ENCODE assay signal across 1 cellular context in the genomic region with DNA sequence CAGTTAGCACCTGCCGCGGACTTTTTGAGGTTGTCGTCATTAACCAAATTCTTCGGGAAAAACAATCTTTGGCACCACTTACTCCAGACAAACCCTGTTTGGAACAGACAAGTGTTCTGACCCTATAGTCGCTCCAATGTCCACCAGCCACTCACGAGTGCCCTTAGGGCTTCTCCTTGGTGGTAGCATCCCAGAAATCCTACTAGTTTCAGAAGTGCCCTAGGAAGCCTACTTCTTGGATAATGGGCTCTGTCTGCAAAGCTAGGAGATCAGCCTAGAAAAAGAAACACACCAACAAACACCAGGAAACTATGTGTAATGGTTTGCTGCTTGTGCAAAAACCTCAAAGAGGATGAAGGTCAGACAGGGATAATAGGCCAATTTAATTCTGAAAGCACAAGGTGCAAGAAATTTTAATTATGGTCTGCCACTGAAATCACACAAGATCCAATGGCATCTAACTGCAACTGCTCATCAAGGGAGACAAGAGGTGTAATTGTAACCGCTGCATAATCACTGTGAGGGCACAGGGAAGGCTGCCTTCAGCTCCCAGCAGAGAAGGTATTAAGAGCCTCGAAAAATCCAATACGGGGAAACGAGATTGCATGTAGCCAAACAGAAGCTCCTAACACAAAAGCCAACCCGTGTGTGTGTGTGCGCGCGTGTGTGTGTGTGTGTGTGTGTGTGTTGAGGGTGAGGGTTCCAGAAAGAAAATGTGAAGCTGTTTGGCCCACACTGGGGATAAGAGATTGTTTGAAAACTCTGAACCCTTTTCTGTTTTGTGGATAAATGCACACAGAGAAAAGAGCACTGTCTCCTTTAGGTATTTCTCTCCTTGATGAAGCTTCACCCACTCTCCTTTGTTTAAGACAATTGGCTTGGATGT.
A peak's percentile ranks its signal among the peaks of the same experiment; 100 is the strongest.
TF ChIP-seq lines count a peak whose summit lies in the region.

No MANE protein-coding gene starts in this region.

TF ChIP-seq in HEK293, 187 proteins besides CTCF, POLR2A, EP300 and RAD21 (continued from another document):
- TF ChIP-seq, protein P1, sequence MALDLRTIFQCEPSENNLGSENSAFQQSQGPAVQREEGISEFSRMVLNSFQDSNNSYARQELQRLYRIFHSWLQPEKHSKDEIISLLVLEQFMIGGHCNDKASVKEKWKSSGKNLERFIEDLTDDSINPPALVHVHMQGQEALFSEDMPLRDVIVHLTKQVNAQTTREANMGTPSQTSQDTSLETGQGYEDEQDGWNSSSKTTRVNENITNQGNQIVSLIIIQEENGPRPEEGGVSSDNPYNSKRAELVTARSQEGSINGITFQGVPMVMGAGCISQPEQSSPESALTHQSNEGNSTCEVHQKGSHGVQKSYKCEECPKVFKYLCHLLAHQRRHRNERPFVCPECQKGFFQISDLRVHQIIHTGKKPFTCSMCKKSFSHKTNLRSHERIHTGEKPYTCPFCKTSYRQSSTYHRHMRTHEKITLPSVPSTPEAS (tag by site-specific recombination; IDR thresholded peaks at IDR 0.05), result peak; percentile 90
- TF ChIP-seq ZSCAN16 (tag by site-specific recombination; IDR thresholded peaks at IDR 0.05), result peak; percentile 63; the same call in 1 of the 2 replicates
- TF ChIP-seq IKZF3 (tag by site-specific recombination; IDR thresholded peaks at IDR 0.05), result 0 out of 2 replicates have a peak, but pooled peaks have one; percentile 11
- TF ChIP-seq ZBTB44 (tag by site-specific recombination; IDR thresholded peaks at IDR 0.05), result peak; percentile 54
- TF ChIP-seq ZSCAN30 (tag by site-specific recombination; IDR thresholded peaks at IDR 0.05), result 0 out of 2 replicates have a peak, but pooled peaks have one; percentile 16
